Comparison of ENCODE assay signal across 8 cellular contexts in the genomic region with DNA sequence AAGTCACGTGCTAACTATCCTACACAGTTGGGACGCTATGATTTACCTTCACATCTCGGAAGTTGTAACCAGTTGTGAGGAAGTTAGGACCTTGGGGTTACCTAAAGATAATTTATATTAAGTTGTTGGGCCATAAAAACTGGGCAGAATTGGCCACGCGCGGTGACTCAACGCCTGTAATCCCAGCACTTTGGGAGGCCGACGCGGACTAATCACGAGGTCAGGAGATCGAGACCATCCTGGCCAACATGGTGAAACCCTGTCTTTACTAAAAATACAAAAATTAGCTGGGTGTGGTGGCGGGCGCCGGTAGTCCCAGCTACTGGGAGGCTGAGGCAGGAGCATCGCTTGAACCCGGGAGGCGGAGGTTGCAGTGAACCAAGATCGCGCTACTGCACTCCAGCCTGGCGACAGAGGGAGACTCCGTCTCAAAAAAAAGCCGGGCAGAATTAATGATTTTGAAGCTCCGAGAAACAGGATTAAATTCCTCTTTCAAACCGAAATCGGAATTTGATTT. TPM values are rescaled to one million over a fixed set of nuclear protein-coding genes. Genes with fewer than 3 reads are reported as not detected.
DNase-seq lines count a peak whose midpoint lies in the region; TF ChIP-seq lines count a peak whose summit lies in the region.
"Not testable (repeated sequence)": the region's sequence is repeated elsewhere in the genome, so short reads cannot be mapped to it uniquely, and the experiment has no call there.

No MANE protein-coding gene starts in this region.

- not testable (repeated sequence) for H2AFZ ChIP-seq in Karpas-422 (ENCODE audit: low read length)

- not testable (repeated sequence) for H3K9me3 ChIP-seq in Karpas-422 (ENCODE audit: low read length); tibial nerve

- not testable (repeated sequence) for H3K36me3 ChIP-seq in Karpas-422 (ENCODE audit: insufficient read depth, low read length); tibial nerve

- TF ChIP-seq CTCF in endothelial cell (IDR thresholded peaks at IDR 0.05; ENCODE audit: unreplicated experiment); progenitor cell of endocrine pancreas (IDR thresholded peaks at IDR 0.05; ENCODE audit: unreplicated experiment): not testable (repeated sequence)
- TF ChIP-seq CTCF in tibial nerve (IDR thresholded peaks at IDR 0.05) = peak in 2 of 5 experiments; percentile 18 to 32

- H3K4me1 Mint-ChIP-seq in endothelial cell (ENCODE audit: unreplicated experiment) (peaks cover 18% of the 10 kb centered on the region), progenitor cell of endocrine pancreas (ENCODE audit: low read depth) (peaks cover 21% of the 10 kb centered on the region)

- TF ChIP-seq POLR2A in tibial nerve (IDR thresholded peaks at IDR 0.05) = not testable (repeated sequence)

- H3K27ac ChIP-seq in Karpas-422 (ENCODE audit: low read length) (peak overlapping the region; percentile 78), tibial nerve (peak overlapping the region in 3 of 4 donors; percentile 87 to 97 (median 95))

- H3K27ac Mint-ChIP-seq in endothelial cell (ENCODE audit: unreplicated experiment) (peak overlapping the region; percentile 93), progenitor cell of endocrine pancreas (peak overlapping the region; percentile 95)

- peak overlapping the region; percentile 95 for H3K4me2 ChIP-seq in Karpas-422 (ENCODE audit: low read depth, low read length, poor library complexity, severe bottlenecking)

- not testable (repeated sequence) for H3K36me3 Mint-ChIP-seq in endothelial cell (ENCODE audit: low read depth, unreplicated experiment); progenitor cell of endocrine pancreas (ENCODE audit: insufficient read depth)

- H3K9me2 ChIP-seq in Karpas-422 (replicated peaks; ENCODE audit: insufficient read depth, low read length) = not testable (repeated sequence)

- peak overlapping the region; percentile 91 for H3K9ac ChIP-seq in Karpas-422 (ENCODE audit: low read length)

- DNase-seq in EH (ENCODE audit: low read depth) (peak; percentile 52), Karpas-422 (peak; percentile 71), SKM-1 treated with dmso at 0.1 percent for 144 hours (lab: John Stamatoyannopoulos, UW; ENCODE audit: unreplicated experiment) (peak; percentile 50), endothelial cell (ENCODE audit: low spot score) (peak; percentile 11), kidney tubule cell (ENCODE audit: low spot score) (peak; percentile 54)
- peak; percentile 68 for DNase-seq in activated effector memory CD4-positive, alpha-beta T cell treated with anti-CD3 and anti-CD28 coated beads, Interleukin-2, amount 50 U/mL, for 16 hours
- not testable (repeated sequence) for DNase-seq in progenitor cell of endocrine pancreas (ENCODE audit: low spot score, unreplicated experiment); tibial nerve (ENCODE audit: low spot score in 2 of 2)

- not testable (repeated sequence) for H4K20me1 ChIP-seq in Karpas-422 (ENCODE audit: insufficient read depth, low read depth, low read length)

- peak overlapping the region; percentile 93 for H3K4me3 ChIP-seq in Karpas-422 (ENCODE audit: low read length)
- H3K4me3 ChIP-seq in tibial nerve = peak overlapping the region; percentile 42 to 94 (median 76)

- peaks cover 57% of the 10 kb centered on the region for H3K79me2 ChIP-seq in Karpas-422 (ENCODE audit: low read length)

- WGBS in tibial nerve, 2 donors = 6 to 7% methylated on average over 26 of the region's 26 CpGs

- not testable (repeated sequence) for H3K9me3 Mint-ChIP-seq in endothelial cell (ENCODE audit: unreplicated experiment); progenitor cell of endocrine pancreas (ENCODE audit: low read depth)

- H3K27me3 ChIP-seq in Karpas-422 (ENCODE audit: low read length); tibial nerve: not testable (repeated sequence)

- H3K27me3 Mint-ChIP-seq in endothelial cell (ENCODE audit: unreplicated experiment); progenitor cell of endocrine pancreas: not testable (repeated sequence)

- not testable (repeated sequence) for TF ChIP-seq EP300 in tibial nerve (IDR thresholded peaks at IDR 0.05)

- H3K4me3 Mint-ChIP-seq in endothelial cell (ENCODE audit: unreplicated experiment) (peak overlapping the region; percentile 96), progenitor cell of endocrine pancreas (ENCODE audit: low read depth) (peak overlapping the region; percentile 85)

- H3K4me1 ChIP-seq in Karpas-422 (ENCODE audit: low read length) (peaks cover 56% of the 10 kb centered on the region), tibial nerve (peaks cover 0 to 36% (median 15%) of the 10 kb centered on the region in 4 donors)

RNA-seq across cellular contexts. Expression of a gene that starts 1.1 kb away (rescaled TPM):
- 114 and 174 TPM in 2 replicates for total RNA-seq in Karpas-422 (2014; rRNA removed; shearing (Covaris generic); ENCODE audit: low replicate concordance)
- total RNA-seq in endothelial cell (ENCODE audit: unreplicated experiment) (77.3 TPM), progenitor cell of endocrine pancreas (73.1 and 74.4 TPM in 2 replicates), tibial nerve (100 to 1,000 TPM in 1 of 4 donors, 10 to 100 TPM in 3; 68.6 to 126 (median 88.2) TPM)
